1 cellular context compared by ENCODE assay signal in genomic region chr14:75906228-75906627, GRCh38.
TF ChIP-seq lines count a peak whose summit lies in the region.

No MANE protein-coding gene starts in this region.

TF ChIP-seq in GM23338, 12 proteins besides CTCF, POLR2A, EP300 and RAD21 (continued from another document):
- TF ChIP-seq ZNF462 (CRISPR knock-in tag; IDR thresholded peaks at IDR 0.05) (no peak), STAT1 (IDR thresholded peaks at IDR 0.05; ENCODE audit: unreplicated experiment) (no peak), ETS1 (IDR thresholded peaks at IDR 0.05) (no peak), REST (IDR thresholded peaks at IDR 0.05; ENCODE audit: unreplicated experiment) (no peak), EZH2 (IDR thresholded peaks at IDR 0.05; ENCODE audit: low read depth, unreplicated experiment) (no peak), ZNF114 (CRISPR knock-in tag; IDR thresholded peaks at IDR 0.05) (no peak), JUNB (IDR thresholded peaks at IDR 0.05; ENCODE audit: unreplicated experiment) (no peak), NANOG (IDR thresholded peaks at IDR 0.05; ENCODE audit: borderline replicate concordance) (no peak)
